Comparison of ENCODE assay signal across 1 cellular context in the genomic region with DNA sequence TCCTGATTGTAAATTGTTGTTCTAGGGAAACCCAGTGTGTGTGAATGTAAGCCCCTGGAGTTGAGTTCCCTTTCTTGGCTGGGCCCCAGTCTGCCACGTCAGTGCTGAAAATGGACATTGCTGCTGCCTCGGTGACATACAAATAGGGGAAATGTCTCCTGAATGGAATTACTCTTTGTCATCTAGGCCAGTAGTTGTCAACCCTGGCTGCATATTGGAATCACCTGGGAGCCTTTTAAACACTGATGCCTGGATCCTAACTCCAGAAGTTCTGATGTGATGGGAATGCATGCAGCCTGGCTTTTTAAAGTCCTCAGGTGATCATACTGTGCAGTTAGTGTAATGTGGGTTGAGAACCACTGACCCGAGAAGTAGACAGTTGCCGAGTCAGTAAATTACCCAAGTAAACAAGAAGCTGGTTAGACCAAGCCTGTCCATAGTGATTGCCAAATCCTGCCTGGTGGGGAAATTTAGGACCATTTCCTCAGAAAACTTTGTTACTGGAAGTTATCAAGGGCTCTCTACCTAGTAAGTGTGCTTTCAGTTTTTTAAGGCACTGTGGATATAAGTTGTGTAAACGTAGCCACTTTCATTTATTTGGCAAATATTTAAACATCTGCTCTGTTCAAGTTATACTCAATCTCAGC.
TF ChIP-seq lines count a peak whose summit lies in the region.

No MANE protein-coding gene starts in this region.

TF ChIP-seq in HepG2, 621 proteins besides CTCF, POLR2A, EP300 and RAD21 (continued from another document and continues in another):
- TF ChIP-seq, protein P1, sequence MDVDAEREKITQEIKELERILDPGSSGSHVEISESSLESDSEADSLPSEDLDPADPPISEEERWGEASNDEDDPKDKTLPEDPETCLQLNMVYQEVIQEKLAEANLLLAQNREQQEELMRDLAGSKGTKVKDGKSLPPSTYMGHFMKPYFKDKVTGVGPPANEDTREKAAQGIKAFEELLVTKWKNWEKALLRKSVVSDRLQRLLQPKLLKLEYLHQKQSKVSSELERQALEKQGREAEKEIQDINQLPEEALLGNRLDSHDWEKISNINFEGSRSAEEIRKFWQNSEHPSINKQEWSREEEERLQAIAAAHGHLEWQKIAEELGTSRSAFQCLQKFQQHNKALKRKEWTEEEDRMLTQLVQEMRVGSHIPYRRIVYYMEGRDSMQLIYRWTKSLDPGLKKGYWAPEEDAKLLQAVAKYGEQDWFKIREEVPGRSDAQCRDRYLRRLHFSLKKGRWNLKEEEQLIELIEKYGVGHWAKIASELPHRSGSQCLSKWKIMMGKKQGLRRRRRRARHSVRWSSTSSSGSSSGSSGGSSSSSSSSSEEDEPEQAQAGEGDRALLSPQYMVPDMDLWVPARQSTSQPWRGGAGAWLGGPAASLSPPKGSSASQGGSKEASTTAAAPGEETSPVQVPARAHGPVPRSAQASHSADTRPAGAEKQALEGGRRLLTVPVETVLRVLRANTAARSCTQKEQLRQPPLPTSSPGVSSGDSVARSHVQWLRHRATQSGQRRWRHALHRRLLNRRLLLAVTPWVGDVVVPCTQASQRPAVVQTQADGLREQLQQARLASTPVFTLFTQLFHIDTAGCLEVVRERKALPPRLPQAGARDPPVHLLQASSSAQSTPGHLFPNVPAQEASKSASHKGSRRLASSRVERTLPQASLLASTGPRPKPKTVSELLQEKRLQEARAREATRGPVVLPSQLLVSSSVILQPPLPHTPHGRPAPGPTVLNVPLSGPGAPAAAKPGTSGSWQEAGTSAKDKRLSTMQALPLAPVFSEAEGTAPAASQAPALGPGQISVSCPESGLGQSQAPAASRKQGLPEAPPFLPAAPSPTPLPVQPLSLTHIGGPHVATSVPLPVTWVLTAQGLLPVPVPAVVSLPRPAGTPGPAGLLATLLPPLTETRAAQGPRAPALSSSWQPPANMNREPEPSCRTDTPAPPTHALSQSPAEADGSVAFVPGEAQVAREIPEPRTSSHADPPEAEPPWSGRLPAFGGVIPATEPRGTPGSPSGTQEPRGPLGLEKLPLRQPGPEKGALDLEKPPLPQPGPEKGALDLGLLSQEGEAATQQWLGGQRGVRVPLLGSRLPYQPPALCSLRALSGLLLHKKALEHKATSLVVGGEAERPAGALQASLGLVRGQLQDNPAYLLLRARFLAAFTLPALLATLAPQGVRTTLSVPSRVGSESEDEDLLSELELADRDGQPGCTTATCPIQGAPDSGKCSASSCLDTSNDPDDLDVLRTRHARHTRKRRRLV (CRISPR knock-in tag; IDR thresholded peaks at IDR 0.05): no peak
- TF ChIP-seq RARA (CRISPR knock-in tag; IDR thresholded peaks at IDR 0.05) (0 out of 2 replicates have a peak, but pooled peaks have one; percentile 23), CREM (IDR thresholded peaks at IDR 0.05) (no peak), CREM (CRISPR knock-in tag; IDR thresholded peaks at IDR 0.05) (no peak), SP140L (CRISPR knock-in tag; IDR thresholded peaks at IDR 0.05; ENCODE audit: borderline replicate concordance) (no peak), GPN1 (CRISPR knock-in tag; IDR thresholded peaks at IDR 0.05; ENCODE audit: borderline replicate concordance) (no peak), ZNF780A (CRISPR knock-in tag; IDR thresholded peaks at IDR 0.05) (no peak), TCF7 (IDR thresholded peaks at IDR 0.05; ENCODE audit: low read depth) (0 out of 2 replicates have a peak, but pooled peaks have one; percentile 31), REPIN1 (CRISPR knock-in tag; IDR thresholded peaks at IDR 0.05; ENCODE audit: borderline replicate concordance, low read depth) (no peak), ETV5 (CRISPR knock-in tag; IDR thresholded peaks at IDR 0.05; ENCODE audit: borderline replicate concordance) (no peak), TRIM24 (CRISPR knock-in tag; IDR thresholded peaks at IDR 0.05) (no peak), ZNF136 (CRISPR knock-in tag; IDR thresholded peaks at IDR 0.05; ENCODE audit: low read depth) (no peak), KLF9 (CRISPR knock-in tag; IDR thresholded peaks at IDR 0.05; ENCODE audit: low read depth) (no peak), ZNF563 (CRISPR knock-in tag; IDR thresholded peaks at IDR 0.05) (no peak), RORA (CRISPR knock-in tag; IDR thresholded peaks at IDR 0.05) (no peak), ZEB1 (IDR thresholded peaks at IDR 0.05; ENCODE audit: insufficient replicate concordance, low read depth) (no peak), NCOA5 (CRISPR knock-in tag; IDR thresholded peaks at IDR 0.05) (no peak), ZNF431 (CRISPR knock-in tag; IDR thresholded peaks at IDR 0.05; ENCODE audit: borderline replicate concordance, low read depth) (no peak), POLR2G (IDR thresholded peaks at IDR 0.05; ENCODE audit: low read depth, low read length) (no peak), THYN1 (CRISPR knock-in tag; IDR thresholded peaks at IDR 0.05; ENCODE audit: borderline replicate concordance, low read depth) (no peak), NFATC3 (CRISPR knock-in tag; IDR thresholded peaks at IDR 0.05) (no peak), ZNF883 (CRISPR knock-in tag; IDR thresholded peaks at IDR 0.05; ENCODE audit: not compliant biosample characterization) (no peak), SNAI1 (CRISPR knock-in tag; IDR thresholded peaks at IDR 0.05; ENCODE audit: borderline replicate concordance) (no peak), ZNF747 (CRISPR knock-in tag; IDR thresholded peaks at IDR 0.05; ENCODE audit: borderline replicate concordance) (no peak), ZNF251 (CRISPR knock-in tag; IDR thresholded peaks at IDR 0.05) (0 out of 2 replicates have a peak, but pooled peaks have one; percentile 21), ZFYVE20 (CRISPR knock-in tag; IDR thresholded peaks at IDR 0.05; ENCODE audit: borderline replicate concordance, low read depth) (no peak), MAFK (conservative IDR thresholded peaks at IDR 0.05 in 1 of 2, IDR thresholded peaks at IDR 0.05 in 1 of 2; ENCODE audit: low read length in 2 of 2) (0 out of 4 replicates have a peak, but pooled peaks of 1 of the 2 experiments have one; percentile 32), ZNF670 (CRISPR knock-in tag; IDR thresholded peaks at IDR 0.05; ENCODE audit: borderline replicate concordance) (no peak), ZNF20 (CRISPR knock-in tag; IDR thresholded peaks at IDR 0.05) (no peak), NFAT5 (CRISPR knock-in tag; IDR thresholded peaks at IDR 0.05) (no peak), ZNF546 (CRISPR knock-in tag; conservative IDR thresholded peaks at IDR 0.05) (no peak), IRF2 (CRISPR knock-in tag; IDR thresholded peaks at IDR 0.05) (0 out of 2 replicates have a peak, but pooled peaks have one; percentile 41), SALL2 (CRISPR knock-in tag; IDR thresholded peaks at IDR 0.05) (no peak), ONECUT2 (CRISPR knock-in tag; IDR thresholded peaks at IDR 0.05) (no peak), POLR2AphosphoS5 (IDR thresholded peaks at IDR 0.05; ENCODE audit: low read depth, low read length) (no peak), ZNF761 (CRISPR knock-in tag; conservative IDR thresholded peaks at IDR 0.05) (no peak), ZSCAN12 (CRISPR knock-in tag; IDR thresholded peaks at IDR 0.05) (no peak), ZNF562 (CRISPR knock-in tag; IDR thresholded peaks at IDR 0.05; ENCODE audit: borderline replicate concordance) (no peak), ARID3A (IDR thresholded peaks at IDR 0.05; ENCODE audit: low read depth, low read length) (no peak), CREB1 (IDR thresholded peaks at IDR 0.05) (no peak), CREB1 (CRISPR knock-in tag; IDR thresholded peaks at IDR 0.05) (no peak), ZFY (CRISPR knock-in tag; IDR thresholded peaks at IDR 0.05) (no peak), ZNF264 (CRISPR knock-in tag; IDR thresholded peaks at IDR 0.05) (no peak), RFX1 (IDR thresholded peaks at IDR 0.05) (no peak)
- TF ChIP-seq, protein P2, sequence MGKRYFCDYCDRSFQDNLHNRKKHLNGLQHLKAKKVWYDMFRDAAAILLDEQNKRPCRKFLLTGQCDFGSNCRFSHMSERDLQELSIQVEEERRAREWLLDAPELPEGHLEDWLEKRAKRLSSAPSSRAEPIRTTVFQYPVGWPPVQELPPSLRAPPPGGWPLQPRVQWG (CRISPR knock-in tag; IDR thresholded peaks at IDR 0.05; ENCODE audit: borderline replicate concordance, low read depth): no peak
- TF ChIP-seq, protein P3, sequence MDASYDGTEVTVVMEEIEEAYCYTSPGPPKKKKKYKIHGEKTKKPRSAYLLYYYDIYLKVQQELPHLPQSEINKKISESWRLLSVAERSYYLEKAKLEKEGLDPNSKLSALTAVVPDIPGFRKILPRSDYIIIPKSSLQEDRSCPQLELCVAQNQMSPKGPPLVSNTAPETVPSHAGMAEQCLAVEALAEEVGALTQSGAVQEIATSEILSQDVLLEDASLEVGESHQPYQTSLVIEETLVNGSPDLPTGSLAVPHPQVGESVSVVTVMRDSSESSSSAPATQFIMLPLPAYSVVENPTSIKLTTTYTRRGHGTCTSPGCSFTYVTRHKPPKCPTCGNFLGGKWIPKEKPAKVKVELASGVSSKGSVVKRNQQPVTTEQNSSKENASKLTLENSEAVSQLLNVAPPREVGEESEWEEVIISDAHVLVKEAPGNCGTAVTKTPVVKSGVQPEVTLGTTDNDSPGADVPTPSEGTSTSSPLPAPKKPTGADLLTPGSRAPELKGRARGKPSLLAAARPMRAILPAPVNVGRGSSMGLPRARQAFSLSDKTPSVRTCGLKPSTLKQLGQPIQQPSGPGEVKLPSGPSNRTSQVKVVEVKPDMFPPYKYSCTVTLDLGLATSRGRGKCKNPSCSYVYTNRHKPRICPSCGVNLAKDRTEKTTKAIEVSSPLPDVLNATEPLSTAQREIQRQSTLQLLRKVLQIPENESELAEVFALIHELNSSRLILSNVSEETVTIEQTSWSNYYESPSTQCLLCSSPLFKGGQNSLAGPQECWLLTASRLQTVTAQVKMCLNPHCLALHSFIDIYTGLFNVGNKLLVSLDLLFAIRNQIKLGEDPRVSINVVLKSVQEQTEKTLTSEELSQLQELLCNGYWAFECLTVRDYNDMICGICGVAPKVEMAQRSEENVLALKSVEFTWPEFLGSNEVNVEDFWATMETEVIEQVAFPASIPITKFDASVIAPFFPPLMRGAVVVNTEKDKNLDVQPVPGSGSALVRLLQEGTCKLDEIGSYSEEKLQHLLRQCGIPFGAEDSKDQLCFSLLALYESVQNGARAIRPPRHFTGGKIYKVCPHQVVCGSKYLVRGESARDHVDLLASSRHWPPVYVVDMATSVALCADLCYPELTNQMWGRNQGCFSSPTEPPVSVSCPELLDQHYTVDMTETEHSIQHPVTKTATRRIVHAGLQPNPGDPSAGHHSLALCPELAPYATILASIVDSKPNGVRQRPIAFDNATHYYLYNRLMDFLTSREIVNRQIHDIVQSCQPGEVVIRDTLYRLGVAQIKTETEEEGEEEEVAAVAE (CRISPR knock-in tag; IDR thresholded peaks at IDR 0.05; ENCODE audit: borderline replicate concordance): no peak
- TF ChIP-seq, protein P4, sequence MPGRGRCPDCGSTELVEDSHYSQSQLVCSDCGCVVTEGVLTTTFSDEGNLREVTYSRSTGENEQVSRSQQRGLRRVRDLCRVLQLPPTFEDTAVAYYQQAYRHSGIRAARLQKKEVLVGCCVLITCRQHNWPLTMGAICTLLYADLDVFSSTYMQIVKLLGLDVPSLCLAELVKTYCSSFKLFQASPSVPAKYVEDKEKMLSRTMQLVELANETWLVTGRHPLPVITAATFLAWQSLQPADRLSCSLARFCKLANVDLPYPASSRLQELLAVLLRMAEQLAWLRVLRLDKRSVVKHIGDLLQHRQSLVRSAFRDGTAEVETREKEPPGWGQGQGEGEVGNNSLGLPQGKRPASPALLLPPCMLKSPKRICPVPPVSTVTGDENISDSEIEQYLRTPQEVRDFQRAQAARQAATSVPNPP (CRISPR knock-in tag; IDR thresholded peaks at IDR 0.05): no peak
- TF ChIP-seq, protein P5, sequence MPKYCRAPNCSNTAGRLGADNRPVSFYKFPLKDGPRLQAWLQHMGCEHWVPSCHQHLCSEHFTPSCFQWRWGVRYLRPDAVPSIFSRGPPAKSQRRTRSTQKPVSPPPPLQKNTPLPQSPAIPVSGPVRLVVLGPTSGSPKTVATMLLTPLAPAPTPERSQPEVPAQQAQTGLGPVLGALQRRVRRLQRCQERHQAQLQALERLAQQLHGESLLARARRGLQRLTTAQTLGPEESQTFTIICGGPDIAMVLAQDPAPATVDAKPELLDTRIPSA (CRISPR knock-in tag; IDR thresholded peaks at IDR 0.05; ENCODE audit: borderline replicate concordance): no peak
